ENCODE assay signal across 1 cellular context in genomic region chr1:92854386-92854785, GRCh38.
TF ChIP-seq lines count a peak whose summit lies in the region.

No MANE protein-coding gene starts in this region.

TF ChIP-seq in K562, 482 proteins besides CTCF, POLR2A, EP300 and RAD21 (continued from another document):
- TF ChIP-seq TSHZ1 (CRISPR knock-in tag; IDR thresholded peaks at IDR 0.05) (no peak), XRCC5 (IDR thresholded peaks at IDR 0.05; ENCODE audit: low read depth, low read length) (no peak)
